In the genomic region with DNA sequence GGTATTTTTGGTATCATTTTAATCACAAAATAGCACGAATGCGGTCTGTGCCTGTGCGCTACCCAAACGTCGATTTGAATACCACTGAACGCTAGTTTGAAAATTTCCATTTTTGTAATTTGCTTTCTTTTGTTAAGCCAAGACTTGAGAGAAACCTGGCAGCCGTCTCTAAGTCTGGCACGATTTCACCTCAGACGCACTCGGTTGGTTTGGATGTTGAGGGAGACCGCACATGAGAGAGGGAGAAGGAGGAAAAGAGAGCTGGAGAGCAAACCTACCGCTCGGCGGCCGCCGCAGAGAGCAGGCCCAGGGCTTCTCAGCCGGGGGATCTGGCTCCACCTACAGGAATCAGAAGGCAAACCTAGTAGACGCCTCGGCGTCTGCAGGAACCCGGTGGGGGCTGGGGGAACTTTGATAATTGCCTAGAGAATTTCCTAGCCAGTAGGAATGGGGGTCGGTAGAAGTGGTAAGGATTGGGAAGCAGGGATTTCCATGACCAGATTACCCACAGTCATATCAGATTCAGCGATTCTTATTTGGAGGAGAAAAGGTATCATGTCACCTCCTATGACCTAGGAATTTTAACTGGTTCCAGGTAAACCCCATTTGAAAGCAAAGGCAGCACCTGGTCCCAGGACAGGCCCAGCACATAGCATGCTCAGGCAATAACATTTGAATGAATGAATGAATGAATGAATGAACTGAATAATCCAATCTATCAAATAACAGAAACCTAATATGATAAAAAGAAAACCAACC, we compare ENCODE assay signal across 8 cellular contexts.
DNase-seq lines count a peak whose midpoint lies in the region; ATAC-seq lines count a peak whose summit lies in the region.

No MANE protein-coding gene starts in this region.

- H3K36me3 ChIP-seq in naive thymus-derived CD4-positive, alpha-beta T cell (ENCODE audit: control insufficient read depth in 2 of 3, insufficient read depth in 3 of 3, low read length in 3 of 3) = no peaks in the 10 kb centered on the region

- no peak overlapping the region for H3K27ac Mint-ChIP-seq in activated CD8-positive, alpha-beta memory T cell treated with anti-CD3 and anti-CD28 coated beads, Interleukin-2, amount 10 ng/mL, durations not matched to agents 7 days and 5 days
- peak overlapping the region in 6 of 9 donors; percentile 69 to 91 (median 82) for H3K27ac Mint-ChIP-seq in naive thymus-derived CD4-positive, alpha-beta T cell

- no peaks in the 10 kb centered on the region for H3K27me3 Mint-ChIP-seq in activated CD8-positive, alpha-beta memory T cell treated with anti-CD3 and anti-CD28 coated beads, Interleukin-2, amount 10 ng/mL, durations not matched to agents 7 days and 5 days
- peaks cover 0 to 7% (median 0%) of the 10 kb centered on the region in 5 donors for H3K27me3 Mint-ChIP-seq in naive thymus-derived CD4-positive, alpha-beta T cell

- intact Hi-C loops in naive thymus-derived CD4-positive, alpha-beta T cell (cut with micrococcal nuclease) = loop anchor here (1.0 to 10.0 kb wide), 5 partner anchors 53 to 657 kb away; no protein-coding TSS in a partner anchor

- peak; percentile 91 for ATAC-seq in GM18502 (IDR thresholded peaks at IDR 0.05; ENCODE audit: poor library complexity, unreplicated experiment)
- ATAC-seq in HG02763 (IDR thresholded peaks at IDR 0.05; ENCODE audit: unreplicated experiment) = peak; percentile 93
- ATAC-seq in activated CD8-positive, alpha-beta memory T cell treated with anti-CD3 and anti-CD28 coated beads, Interleukin-2, amount 10 ng/mL, durations not matched to agents 7 days and 5 days = peak; percentile 100
- ATAC-seq in esophagus mucosa = peak; percentile 48
- ATAC-seq in naive thymus-derived CD4-positive, alpha-beta T cell = peak; percentile 93

- peak; percentile 24 for DNase-seq in NCI-H526 treated with DMSO at 0.1 percent for 48 hours (lab: John Stamatoyannopoulos, UW)
- peak; percentile 75 for DNase-seq in activated CD8-positive, alpha-beta memory T cell treated with anti-CD3 and anti-CD28 coated beads, Interleukin-2, amount 10 ng/mL, durations not matched to agents 7 days and 5 days
- DNase-seq in naive thymus-derived CD4-positive, alpha-beta T cell = peak; percentile 41 to 72 (median 53)
- DNase-seq in stimulated activated CD8-positive, alpha-beta memory T cell treated with anti-CD3 and anti-CD28 coated beads, Interleukin-7, amount 100 ng/mL, for 4 hours (ENCODE audit: low read depth in 2 of 2) = peak; percentile 17 to 29
- no peak for DNase-seq in NCI-H1436 treated with DMSO at 0.1 percent for 48 hours (lab: John Stamatoyannopoulos, UW)

- POLR2A ChIA-PET in naive thymus-derived CD4-positive, alpha-beta T cell (lab: Charles Lee) = no interaction called here

- no peaks in the 10 kb centered on the region for H3K27me3 ChIP-seq in naive thymus-derived CD4-positive, alpha-beta T cell (ENCODE audit: control insufficient read depth in 2 of 2, insufficient read depth in 2 of 2, low read length in 2 of 2)

- H3K9me3 Mint-ChIP-seq in activated CD8-positive, alpha-beta memory T cell treated with anti-CD3 and anti-CD28 coated beads, Interleukin-2, amount 10 ng/mL, durations not matched to agents 7 days and 5 days (ENCODE audit: low read depth) = no peaks in the 10 kb centered on the region
- H3K9me3 Mint-ChIP-seq in naive thymus-derived CD4-positive, alpha-beta T cell = no peaks in the 10 kb centered on the region

- H3K27ac ChIP-seq in naive thymus-derived CD4-positive, alpha-beta T cell (ENCODE audit: low read depth, low read length) = no peak overlapping the region

- peak overlapping the region; percentile 36 for H3K4me3 ChIP-seq in naive thymus-derived CD4-positive, alpha-beta T cell (ENCODE audit: low read length)

- H3K36me3 Mint-ChIP-seq in activated CD8-positive, alpha-beta memory T cell treated with anti-CD3 and anti-CD28 coated beads, Interleukin-2, amount 10 ng/mL, durations not matched to agents 7 days and 5 days = no peaks in the 10 kb centered on the region
- H3K36me3 Mint-ChIP-seq in naive thymus-derived CD4-positive, alpha-beta T cell = no peaks in the 10 kb centered on the region

- CTCF ChIA-PET in activated CD8-positive, alpha-beta memory T cell treated with anti-CD3 and anti-CD28 coated beads, Interleukin-2, amount 10 ng/mL, durations not matched to agents 7 days and 5 days (lab: Charles Lee) = interaction anchor here (0.6 to 1.1 kb wide), 2 partner anchors 12 to 589 kb away, joined by 3 read pairs; no protein-coding TSS in a partner anchor
- CTCF ChIA-PET in naive thymus-derived CD4-positive, alpha-beta T cell (lab: Charles Lee) = interaction anchor here (0.9 to 1.2 kb wide), 2 partner anchors 9 to 231 kb away, joined by 3 read pairs; no protein-coding TSS in a partner anchor

- H3K4me1 Mint-ChIP-seq in activated CD8-positive, alpha-beta memory T cell treated with anti-CD3 and anti-CD28 coated beads, Interleukin-2, amount 10 ng/mL, durations not matched to agents 7 days and 5 days = peaks cover 10% of the 10 kb centered on the region
- peaks cover 5 to 20% (median 15%) of the 10 kb centered on the region in 7 donors for H3K4me1 Mint-ChIP-seq in naive thymus-derived CD4-positive, alpha-beta T cell

- peak overlapping the region; percentile 51 for H3K4me3 Mint-ChIP-seq in activated CD8-positive, alpha-beta memory T cell treated with anti-CD3 and anti-CD28 coated beads, Interleukin-2, amount 10 ng/mL, durations not matched to agents 7 days and 5 days
- H3K4me3 Mint-ChIP-seq in naive thymus-derived CD4-positive, alpha-beta T cell = peak overlapping the region; percentile 47 to 92 (median 84)

- peaks cover 0 to 7% of the 10 kb centered on the region in 2 donors for H3K4me1 ChIP-seq in naive thymus-derived CD4-positive, alpha-beta T cell (ENCODE audit: control insufficient read depth in 2 of 2, insufficient read depth in 2 of 2, low read length in 2 of 2)

- no peaks in the 10 kb centered on the region for H3K9me3 ChIP-seq in naive thymus-derived CD4-positive, alpha-beta T cell (ENCODE audit: control insufficient read depth in 2 of 3, low read length in 3 of 3)

Comparison
In these comparisons a context has a peak if more than half of its experiments do, and no peak if none do; other contexts are left out.
1. ATAC-seq: peak in every context shown above with its lines; median percentile 100 in activated CD8-positive, alpha-beta memory T cell treated with anti-CD3 and anti-CD28 coated beads, Interleukin-2, amount 10 ng/mL, durations not matched to agents 7 days and 5 days; 93 in HG02763; 93 in naive thymus-derived CD4-positive, alpha-beta T cell; 91 in GM18502; 48 in esophagus mucosa.